Comparison of ENCODE assay signal across 23 cellular contexts in the genomic region with DNA sequence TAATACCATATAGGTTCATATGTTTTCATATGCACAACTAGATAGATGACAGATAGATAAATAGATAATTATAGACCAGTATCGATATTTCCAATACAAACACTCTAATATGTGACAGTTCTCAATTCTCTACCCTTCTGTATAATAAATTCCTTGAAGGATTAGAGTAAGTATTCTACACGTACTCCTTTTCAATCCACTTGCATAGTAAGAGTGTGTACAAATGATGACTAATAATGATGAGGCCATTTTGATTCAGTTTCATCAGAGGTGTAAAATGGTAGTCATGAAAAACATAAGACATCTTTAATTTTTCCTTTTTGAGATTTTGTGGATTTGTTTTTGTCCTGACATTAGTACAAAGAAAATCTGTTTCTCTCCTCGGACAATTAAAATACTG.
"Had no signal": no experiment of that assay in that cellular context is flagged by ENCODE, and none has a peak within 500 bp of the region (broad histone marks: within the 10 kb centered on the region; RNA-seq: fewer than 3 reads in every experiment).

No MANE protein-coding gene starts in this region.

- FAIRE-seq: endothelial cell of umbilical vein had no signal

- H3K36me3 ChIP-seq: gastroesophageal sphincter, heart left ventricle, ovary, sigmoid colon, stomach, thyroid gland had no signal

- H3K79me2 ChIP-seq: hepatocyte had no signal

- H3K27me3 ChIP-seq: hepatocyte, ovary, sigmoid colon, stomach, thyroid gland had no signal

- DNase-seq: effector CD8-positive, alpha-beta T cell; endodermal cell; foreskin fibroblast; heart left ventricle; kidney; natural killer cell; occipital lobe; ovary; psoas muscle; right cardiac atrium; sigmoid colon; stimulated activated CD4-positive, alpha-beta T cell treated with anti-CD3 and anti-CD28 coated beads, Interleukin-2, amount 100 ng/mL, for 24 hours; stimulated activated CD4-positive, alpha-beta T cell treated with anti-CD3 and anti-CD28 coated beads, Interleukin-4, amount 100 ng/mL, for 24 hours; stimulated activated naive CD4-positive, alpha-beta T cell treated with Interleukin-2 at 50 U/mL for 16 hours; stomach; thyroid gland; trophoblast cell had no signal

- H2AFZ ChIP-seq: hepatocyte had no signal

- H3K4me1 ChIP-seq: gastroesophageal sphincter, heart left ventricle, psoas muscle, sigmoid colon, stomach, thyroid gland had no signal

- H3K27ac ChIP-seq: gastroesophageal sphincter, heart left ventricle, hepatocyte, ovary, psoas muscle, sigmoid colon, stomach, thyroid gland had no signal

- H3K4me2 ChIP-seq: hepatocyte had no signal

- ATAC-seq: gastroesophageal sphincter; heart left ventricle; left lobe of liver; natural killer cell; psoas muscle; right cardiac atrium; stimulated activated effector memory CD8-positive, alpha-beta T cell treated with anti-CD3 and anti-CD28 coated beads, Interleukin-12 subunit alpha, Interleukin-12 subunit beta, amount 100 ng/mL, for 72 hours had no signal

- H3K9me3 ChIP-seq: gastroesophageal sphincter, heart left ventricle, ovary, psoas muscle, sigmoid colon, stomach, thyroid gland had no signal

- H3K4me3 ChIP-seq: gastroesophageal sphincter, heart left ventricle, hepatocyte, lung, ovary, psoas muscle, sigmoid colon, stomach, thyroid gland had no signal
